In genomic region chr6:167932468-167933276, GRCh38 we compare ENCODE assay signal across 13 cellular contexts.
DNase-seq lines count a peak whose midpoint lies in the region; ATAC-seq and TF ChIP-seq lines count a peak whose summit lies in the region.
"Had no signal": no experiment of that assay in that cellular context is flagged by ENCODE, and none has a peak within 500 bp of the region (broad histone marks: within the 10 kb centered on the region; RNA-seq: fewer than 3 reads in every experiment).

No MANE protein-coding gene starts in this region.

- H3K36me3 ChIP-seq in right atrium auricular region (peaks cover 8% of the 10 kb centered on the region), endodermal cell (ENCODE audit: control insufficient read depth, insufficient read depth, low read length) (peaks cover 78% of the 10 kb centered on the region)

- intact Hi-C loops in left ventricle myocardium superior (cut with micrococcal nuclease): no loop called here

- no peaks in the 10 kb centered on the region for H3K27me3 Mint-ChIP-seq in endodermal cell (ENCODE audit: insufficient read depth)
- no peaks in the 10 kb centered on the region for H3K27me3 Mint-ChIP-seq in mesothelial cell of epicardium (ENCODE audit: low read depth)

- H3K27ac Mint-ChIP-seq in endodermal cell (peak overlapping the region; percentile 82), mesothelial cell of epicardium (peak overlapping the region; percentile 41)
- H3K27ac Mint-ChIP-seq: T-helper 1 cell treated with Interleukin-12 subunit alpha and Interleukin-12 subunit beta and Interleukin-4 antibody, amounts not matched to agents 30 μg/mL and 1 μg/mL, for 36 hours had no signal

- WGBS in endodermal cell (ENCODE audit: insufficient coverage in 1 of 2, insufficient read length in 1 of 2), 2 experiments: 91 to 94% methylated on average over 10 to 12 of the region's 12 CpGs

- DNase-seq in right atrium auricular region (ENCODE audit: low spot score) (no peak), left ventricle myocardium superior (no peak), endodermal cell (no peak), mesothelial cell of epicardium (ENCODE audit: low spot score in 2 of 2, unreplicated experiment in 2 of 2) (no peak), NCI-H510A treated with DMSO at 0.1 percent for 48 hours (lab: John Stamatoyannopoulos, UW) (no peak)
- DNase-seq: amniotic stem cell; NCI-H1417 treated with DMSO at 0.1 percent for 48 hours; stimulated activated CD4-positive, alpha-beta T cell treated with anti-CD3 and anti-CD28 coated beads, Interleukin-2, amount 100 ng/mL, for 24 hours had no signal

- no peak for ATAC-seq in left ventricle myocardium superior
- ATAC-seq in HG02885 (IDR thresholded peaks at IDR 0.05; ENCODE audit: poor library complexity, unreplicated experiment): no peak
- no peak for ATAC-seq in HG03565 (IDR thresholded peaks at IDR 0.05; ENCODE audit: unreplicated experiment)
- ATAC-seq in HG03135 (IDR thresholded peaks at IDR 0.05; ENCODE audit: unreplicated experiment): no peak

- H3K36me3 Mint-ChIP-seq in endodermal cell (ENCODE audit: low read depth): peaks cover 43% of the 10 kb centered on the region
- H3K36me3 Mint-ChIP-seq in mesothelial cell of epicardium: peaks cover 26% of the 10 kb centered on the region

- H3K9me3 ChIP-seq in right atrium auricular region: no peaks in the 10 kb centered on the region
- H3K9me3 ChIP-seq in endodermal cell (ENCODE audit: control insufficient read depth, low read length): no peaks in the 10 kb centered on the region

- H3K4me1 ChIP-seq in right atrium auricular region: peaks cover 0 to 13% of the 10 kb centered on the region in 2 donors
- peaks cover 7% of the 10 kb centered on the region for H3K4me1 ChIP-seq in endodermal cell (ENCODE audit: control insufficient read depth, insufficient read depth, low read length)

- H3K4me3 Mint-ChIP-seq in endodermal cell (no peak overlapping the region), mesothelial cell of epicardium (no peak overlapping the region)
- H3K4me3 Mint-ChIP-seq: T-helper 1 cell treated with Interleukin-12 subunit alpha and Interleukin-12 subunit beta and Interleukin-4 antibody, amounts not matched to agents 30 μg/mL and 1 μg/mL, for 36 hours had no signal

- H3K4me3 ChIP-seq in right atrium auricular region (no peak overlapping the region), endodermal cell (ENCODE audit: low read length) (no peak overlapping the region)

- TF ChIP-seq CTCF in right atrium auricular region (IDR thresholded peaks at IDR 0.05) (no peak), endodermal cell (conservative IDR thresholded peaks at IDR 0.05) (no peak), mesothelial cell of epicardium (IDR thresholded peaks at IDR 0.05; ENCODE audit: unreplicated experiment) (no peak)

- H3K27ac ChIP-seq in right atrium auricular region (peak overlapping the region; percentile 28 to 65), endodermal cell (ENCODE audit: low read depth, low read length) (no peak overlapping the region)
- H3K27ac ChIP-seq: HL-60 had no signal

- H3K9me3 Mint-ChIP-seq in endodermal cell (no peaks in the 10 kb centered on the region), mesothelial cell of epicardium (no peaks in the 10 kb centered on the region)
- H3K9me3 Mint-ChIP-seq: T-helper 1 cell treated with Interleukin-12 subunit alpha and Interleukin-12 subunit beta and Interleukin-4 antibody, amounts not matched to agents 30 μg/mL and 1 μg/mL, for 36 hours had no signal

- H3K9ac ChIP-seq in endodermal cell (ENCODE audit: extremely low read depth, low read length, poor library complexity, severe bottlenecking): no peak overlapping the region

- H3K27me3 ChIP-seq in right atrium auricular region: no peaks in the 10 kb centered on the region
- H3K27me3 ChIP-seq in endodermal cell (ENCODE audit: control insufficient read depth, insufficient read depth, low read length, poor library complexity, severe bottlenecking): no peaks in the 10 kb centered on the region

- H3K4me1 Mint-ChIP-seq in endodermal cell (peaks cover 22% of the 10 kb centered on the region), mesothelial cell of epicardium (peaks cover 31% of the 10 kb centered on the region)
